In the genomic region with DNA sequence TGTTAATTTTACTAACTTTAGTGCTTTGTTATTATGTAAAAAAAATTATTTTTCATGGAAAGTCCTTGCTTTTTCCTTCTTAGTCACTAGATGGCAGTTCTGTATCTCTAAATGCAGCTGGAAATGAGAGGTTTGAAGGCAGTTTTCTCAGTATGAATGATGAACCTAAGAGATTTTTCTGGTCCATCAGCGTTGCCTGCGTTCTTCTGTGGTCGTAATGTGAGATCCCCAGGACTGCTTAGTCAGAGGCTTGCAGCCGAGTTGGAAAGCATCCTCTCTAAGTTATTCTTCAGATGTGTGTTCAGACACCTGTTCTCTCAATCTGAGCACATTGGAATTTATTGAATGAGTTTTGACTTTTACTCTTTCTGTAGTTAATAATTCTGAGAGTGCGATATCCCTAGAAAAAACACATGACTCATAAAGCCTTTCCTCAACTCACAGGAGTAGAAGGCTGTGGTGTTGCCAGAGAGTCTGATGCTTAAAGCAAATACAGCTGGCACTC, we compare ENCODE assay signal across 8 cellular contexts.
DNase-seq lines count a peak whose midpoint lies in the region; ATAC-seq and TF ChIP-seq lines count a peak whose summit lies in the region.

No MANE protein-coding gene starts in this region.

- H3K4me3 ChIP-seq in SJSA1, result no peak overlapping the region
- H3K4me3 ChIP-seq in upper lobe of left lung, result no peak overlapping the region

- ATAC-seq in upper lobe of left lung (ENCODE audit: low FRiP score in 2 of 2), result peak; percentile 22 to 88
- no peak for ATAC-seq in GM19452 (IDR thresholded peaks at IDR 0.05; ENCODE audit: unreplicated experiment)
- ATAC-seq in HG03378 (IDR thresholded peaks at IDR 0.05; ENCODE audit: unreplicated experiment), result no peak

- H3K9me3 ChIP-seq in SJSA1 (replicated peaks), result no peaks in the 10 kb centered on the region
- H3K9me3 ChIP-seq in upper lobe of left lung, result no peaks in the 10 kb centered on the region

- no peak for TF ChIP-seq POLR2A in upper lobe of left lung (IDR thresholded peaks at IDR 0.05)

- no peaks in the 10 kb centered on the region for H3K27me3 ChIP-seq in SJSA1 (replicated peaks)
- no peaks in the 10 kb centered on the region for H3K27me3 ChIP-seq in upper lobe of left lung

- no peaks in the 10 kb centered on the region for H3K36me3 Mint-ChIP-seq in glutamatergic neuron (ENCODE audit: unreplicated experiment)
- no peaks in the 10 kb centered on the region for H3K36me3 Mint-ChIP-seq in activated T-helper 2 cell treated with anti-CD3 and anti-CD28 coated beads, Interferon-gamma antibody, Interleukin-2, Interleukin-4, amounts not matched to agents 10 μg/mL and 5 μg/mL and 100 μg/mL, durations not matched to agents 14 hours and 24 hours and 36 hours (ENCODE audit: low read depth)

- H3K36me3 ChIP-seq in SJSA1, result no peaks in the 10 kb centered on the region
- H3K36me3 ChIP-seq in upper lobe of left lung, result no peaks in the 10 kb centered on the region

- H3K9me3 Mint-ChIP-seq in glutamatergic neuron (ENCODE audit: unreplicated experiment), result peaks cover 6% of the 10 kb centered on the region
- no peaks in the 10 kb centered on the region for H3K9me3 Mint-ChIP-seq in activated T-helper 2 cell treated with anti-CD3 and anti-CD28 coated beads, Interferon-gamma antibody, Interleukin-2, Interleukin-4, amounts not matched to agents 10 μg/mL and 5 μg/mL and 100 μg/mL, durations not matched to agents 14 hours and 24 hours and 36 hours

- DNase-seq in ELF-1 (ENCODE audit: low read depth, low spot score) (peak; percentile 9), LHCN-M2 (ENCODE audit: low read depth) (peak; percentile 100), SJSA1 (ENCODE audit: low read depth in 1 of 2, low spot score in 2 of 2) (peak; percentile 54 to 70), glutamatergic neuron (no peak), upper lobe of left lung (no peak)
- DNase-seq in activated T-helper 2 cell treated with anti-CD3 and anti-CD28 coated beads, Interferon-gamma antibody, Interleukin-2, Interleukin-4, amounts not matched to agents 10 μg/mL and 5 μg/mL and 100 μg/mL, durations not matched to agents 14 hours and 24 hours and 36 hours (ENCODE audit: low spot score), result no peak

- H3K4me1 Mint-ChIP-seq in glutamatergic neuron (ENCODE audit: low read depth, unreplicated experiment), result peaks cover 26% of the 10 kb centered on the region
- peaks cover 2% of the 10 kb centered on the region for H3K4me1 Mint-ChIP-seq in activated T-helper 2 cell treated with anti-CD3 and anti-CD28 coated beads, Interferon-gamma antibody, Interleukin-2, Interleukin-4, amounts not matched to agents 10 μg/mL and 5 μg/mL and 100 μg/mL, durations not matched to agents 14 hours and 24 hours and 36 hours (ENCODE audit: low read depth)

- intact Hi-C loops in activated T-helper 2 cell treated with anti-CD3 and anti-CD28 coated beads, Interferon-gamma antibody, Interleukin-2, Interleukin-4, amounts not matched to agents 10 μg/mL and 5 μg/mL and 100 μg/mL, durations not matched to agents 14 hours and 24 hours and 36 hours (cut with micrococcal nuclease), result no loop called here

- peaks cover 5% of the 10 kb centered on the region; the same call in 1 of the 2 replicates for H3K4me1 ChIP-seq in SJSA1 (replicated peaks)
- H3K4me1 ChIP-seq in upper lobe of left lung, result no peaks in the 10 kb centered on the region

- no peak overlapping the region for H3K4me3 Mint-ChIP-seq in glutamatergic neuron (ENCODE audit: unreplicated experiment)
- no peak overlapping the region for H3K4me3 Mint-ChIP-seq in activated T-helper 2 cell treated with anti-CD3 and anti-CD28 coated beads, Interferon-gamma antibody, Interleukin-2, Interleukin-4, amounts not matched to agents 10 μg/mL and 5 μg/mL and 100 μg/mL, durations not matched to agents 14 hours and 24 hours and 36 hours (ENCODE audit: low read depth)

- 20 to 22% methylated on average over 5 of the region's 5 CpGs for WGBS in upper lobe of left lung, 2 donors

- no peak overlapping the region for H3K27ac Mint-ChIP-seq in glutamatergic neuron (ENCODE audit: unreplicated experiment)
- H3K27ac Mint-ChIP-seq in activated T-helper 2 cell treated with anti-CD3 and anti-CD28 coated beads, Interferon-gamma antibody, Interleukin-2, Interleukin-4, amounts not matched to agents 10 μg/mL and 5 μg/mL and 100 μg/mL, durations not matched to agents 14 hours and 24 hours and 36 hours, result no peak overlapping the region

- H3K27me3 Mint-ChIP-seq in glutamatergic neuron (ENCODE audit: unreplicated experiment), result peaks cover 4% of the 10 kb centered on the region
- H3K27me3 Mint-ChIP-seq in activated T-helper 2 cell treated with anti-CD3 and anti-CD28 coated beads, Interferon-gamma antibody, Interleukin-2, Interleukin-4, amounts not matched to agents 10 μg/mL and 5 μg/mL and 100 μg/mL, durations not matched to agents 14 hours and 24 hours and 36 hours (ENCODE audit: low read depth), result peaks cover 2% of the 10 kb centered on the region

- TF ChIP-seq CTCF in glutamatergic neuron (IDR thresholded peaks at IDR 0.05; ENCODE audit: partially characterized antibody, unreplicated experiment) (peak; percentile 18), upper lobe of left lung (IDR thresholded peaks at IDR 0.05) (peak in 2 of 6 experiments; percentile 7 to 25)

- TF ChIP-seq EP300 in upper lobe of left lung (IDR thresholded peaks at IDR 0.05), result no peak

- H3K27ac ChIP-seq in SJSA1 (no peak overlapping the region), upper lobe of left lung (no peak overlapping the region)

Comparison
In these comparisons a context has a peak if more than half of its experiments do, and no peak if none do; other contexts are left out.
1. DNase-seq: peak in ELF-1 (single experiment), LHCN-M2 (single experiment) and SJSA1 (2 of 2); none in glutamatergic neuron (single experiment), upper lobe of left lung (0 of 2) and activated T-helper 2 cell treated with anti-CD3 and anti-CD28 coated beads, Interferon-gamma antibody, Interleukin-2, Interleukin-4, amounts not matched to agents 10 μg/mL and 5 μg/mL and 100 μg/mL, durations not matched to agents 14 hours and 24 hours and 36 hours (single experiment).
2. ATAC-seq: peak in upper lobe of left lung (2 of 2); none in GM19452 (single experiment) and HG03378 (single experiment).